1 cellular context compared by ENCODE assay signal in genomic region chr17:13462673-13463124, GRCh38.
TF ChIP-seq lines count a peak whose summit lies in the region.

No MANE protein-coding gene starts in this region.

TF ChIP-seq in HepG2, 621 proteins besides CTCF, POLR2A, EP300 and RAD21 (continued from another document and continues in another):
- TF ChIP-seq HIC2 (CRISPR knock-in tag; IDR thresholded peaks at IDR 0.05; ENCODE audit: low read depth), result 0 out of 2 replicates have a peak, but pooled peaks have one; percentile 52
- TF ChIP-seq SNAI1 (CRISPR knock-in tag; IDR thresholded peaks at IDR 0.05; ENCODE audit: borderline replicate concordance), result no peak
- no peak for TF ChIP-seq GPN1 (CRISPR knock-in tag; IDR thresholded peaks at IDR 0.05; ENCODE audit: borderline replicate concordance)
- no peak for TF ChIP-seq REL (CRISPR knock-in tag; conservative IDR thresholded peaks at IDR 0.05)
- peak; percentile 57; the same call in 1 of the 2 replicates for TF ChIP-seq ZNF331 (CRISPR knock-in tag; IDR thresholded peaks at IDR 0.05)
- TF ChIP-seq KDM1A (CRISPR knock-in tag; IDR thresholded peaks at IDR 0.05), result peak; percentile 40; the same call in 1 of the 2 replicates
- no peak; the same call in 1 of the 2 replicates for TF ChIP-seq HOXD1 (CRISPR knock-in tag; IDR thresholded peaks at IDR 0.05)
- TF ChIP-seq ZNF879 (CRISPR knock-in tag; IDR thresholded peaks at IDR 0.05), result no peak
- TF ChIP-seq ETV5 (CRISPR knock-in tag; IDR thresholded peaks at IDR 0.05; ENCODE audit: borderline replicate concordance), result peak; percentile 93; the same call in 1 of the 2 replicates
- peak; percentile 45; the same call in 1 of the 2 replicates for TF ChIP-seq NFKBIZ (CRISPR knock-in tag; IDR thresholded peaks at IDR 0.05)
- no peak for TF ChIP-seq ATM (IDR thresholded peaks at IDR 0.05; ENCODE audit: borderline replicate concordance)
- no peak for TF ChIP-seq ZSCAN5A (CRISPR knock-in tag; IDR thresholded peaks at IDR 0.05; ENCODE audit: borderline replicate concordance)
- peak; percentile 84 for TF ChIP-seq ARID5B (CRISPR knock-in tag; IDR thresholded peaks at IDR 0.05)
- TF ChIP-seq CREB3 (CRISPR knock-in tag; IDR thresholded peaks at IDR 0.05), result no peak
- peak; percentile 17; the same call in 1 of the 2 replicates for TF ChIP-seq SIX1 (CRISPR knock-in tag; IDR thresholded peaks at IDR 0.05; ENCODE audit: borderline replicate concordance)
- peak; percentile 48; the same call in 1 of the 2 replicates for TF ChIP-seq IKZF5 (CRISPR knock-in tag; IDR thresholded peaks at IDR 0.05)
- TF ChIP-seq ZKSCAN8 (CRISPR knock-in tag; IDR thresholded peaks at IDR 0.05; ENCODE audit: borderline replicate concordance), result peak; percentile 43; the same call in 1 of the 2 replicates
- peak; percentile 79 for TF ChIP-seq GATAD2A (CRISPR knock-in tag; IDR thresholded peaks at IDR 0.05)
- no peak for TF ChIP-seq AHR (CRISPR knock-in tag; IDR thresholded peaks at IDR 0.05)
- TF ChIP-seq CCDC6 (CRISPR knock-in tag; IDR thresholded peaks at IDR 0.05), result no peak
- TF ChIP-seq ADNP (CRISPR knock-in tag; IDR thresholded peaks at IDR 0.05), result no peak
- peak; percentile 94 for TF ChIP-seq MED8 (CRISPR knock-in tag; IDR thresholded peaks at IDR 0.05; ENCODE audit: insufficient replicate concordance)
- no peak for TF ChIP-seq ZNF576 (CRISPR knock-in tag; IDR thresholded peaks at IDR 0.05)
- TF ChIP-seq HOXA3 (CRISPR knock-in tag; IDR thresholded peaks at IDR 0.05), result peak; percentile 38; the same call in 1 of the 2 replicates
- peak; percentile 83 for TF ChIP-seq HDAC2 (CRISPR knock-in tag; IDR thresholded peaks at IDR 0.05)
- peak; percentile 26; the same call in 1 of the 2 replicates for TF ChIP-seq ZGPAT (CRISPR knock-in tag; IDR thresholded peaks at IDR 0.05)
- peak; percentile 38; the same call in 1 of the 2 replicates for TF ChIP-seq ZNF746 (CRISPR knock-in tag; IDR thresholded peaks at IDR 0.05)
- 0 out of 2 replicates have a peak, but pooled peaks have one; percentile 35 for TF ChIP-seq ZNF816 (CRISPR knock-in tag; IDR thresholded peaks at IDR 0.05; ENCODE audit: borderline replicate concordance)
- TF ChIP-seq ATF4 (CRISPR knock-in tag; IDR thresholded peaks at IDR 0.05), result peak in 1 of 2 experiments; percentile 51; a peak in 1 of 4 replicates
- peak; percentile 44; the same call in 1 of the 2 replicates for TF ChIP-seq RELA (CRISPR knock-in tag; IDR thresholded peaks at IDR 0.05)
- peak; percentile 29; the same call in 1 of the 2 replicates for TF ChIP-seq ELF1 (CRISPR knock-in tag; IDR thresholded peaks at IDR 0.05)
- peak; percentile 76 for TF ChIP-seq SMAD3 (CRISPR knock-in tag; IDR thresholded peaks at IDR 0.05)
- TF ChIP-seq ZNF703 (CRISPR knock-in tag; IDR thresholded peaks at IDR 0.05; ENCODE audit: borderline replicate concordance), result 0 out of 2 replicates have a peak, but pooled peaks have one; percentile 79
- TF ChIP-seq PRDM15 (CRISPR knock-in tag; IDR thresholded peaks at IDR 0.05), result peak; percentile 53; the same call in 1 of the 2 replicates
- no peak for TF ChIP-seq ZNF354B (CRISPR knock-in tag; IDR thresholded peaks at IDR 0.05)
- peak; percentile 74 for TF ChIP-seq CREM (IDR thresholded peaks at IDR 0.05)
- no peak for TF ChIP-seq CREM (CRISPR knock-in tag; IDR thresholded peaks at IDR 0.05)
- TF ChIP-seq SOX5 (CRISPR knock-in tag; IDR thresholded peaks at IDR 0.05; ENCODE audit: borderline replicate concordance), result peak; percentile 77; the same call in 1 of the 2 replicates
- no peak for TF ChIP-seq ZMYM2 (CRISPR knock-in tag; IDR thresholded peaks at IDR 0.05)
- TF ChIP-seq ZNF574 (CRISPR knock-in tag; IDR thresholded peaks at IDR 0.05), result peak; percentile 42; the same call in 1 of the 2 replicates
- peak; percentile 98 for TF ChIP-seq MED1 (CRISPR knock-in tag; IDR thresholded peaks at IDR 0.05)
- TF ChIP-seq ZNF138 (CRISPR knock-in tag; IDR thresholded peaks at IDR 0.05; ENCODE audit: low read depth), result no peak
- TF ChIP-seq FOXO1 (CRISPR knock-in tag; IDR thresholded peaks at IDR 0.05), result peak; percentile 80
- TF ChIP-seq ZNF235 (CRISPR knock-in tag; IDR thresholded peaks at IDR 0.05; ENCODE audit: borderline replicate concordance), result no peak
- TF ChIP-seq TCF7L2 (IDR thresholded peaks at IDR 0.05; ENCODE audit: low read depth, low read length), result peak; percentile 84
- peak; percentile 74; the same call in 1 of the 2 replicates for TF ChIP-seq ZNF788 (CRISPR knock-in tag; IDR thresholded peaks at IDR 0.05; ENCODE audit: borderline replicate concordance)
